ENCODE assay signal across 22 cellular contexts in the genomic region with DNA sequence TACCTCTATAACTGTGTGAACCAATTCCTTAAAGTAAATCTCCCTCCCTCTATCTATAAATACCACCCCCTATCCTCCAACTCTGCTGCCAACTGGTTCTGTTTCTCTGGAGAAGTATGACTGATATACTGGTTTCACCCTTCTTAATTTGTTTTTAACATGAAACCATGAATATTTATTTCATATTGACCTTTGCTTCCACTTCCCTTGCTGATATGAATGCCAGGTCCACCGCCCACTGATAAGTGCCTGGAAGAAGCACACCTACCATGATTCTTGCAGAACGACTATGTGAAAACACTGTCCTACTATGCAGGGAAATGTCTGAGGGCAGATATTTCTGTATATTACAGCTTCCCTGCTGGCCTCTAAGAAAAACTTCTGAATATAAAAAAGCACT.
"Had no signal": no experiment of that assay in that cellular context is flagged by ENCODE, and none has a peak within 500 bp of the region (broad histone marks: within the 10 kb centered on the region; RNA-seq: fewer than 3 reads in every experiment).

No MANE protein-coding gene starts in this region.

- H3K27ac ChIP-seq: coronary artery, dorsolateral prefrontal cortex, esophagus muscularis mucosa, foreskin keratinocyte, gastroesophageal sphincter, heart left ventricle, hepatocyte, left lung, lower lobe of right lung had no signal

- FAIRE-seq: colon, endothelial cell of umbilical vein, frontal cortex, kidney had no signal

- DNase-seq: dermis blood vessel endothelial cell; dorsolateral prefrontal cortex; effector CD4-positive, alpha-beta T cell; effector memory CD4-positive, alpha-beta T cell; foreskin keratinocyte; heart left ventricle; hypothalamus; immature natural killer cell; islet precursor cell; kidney; kidney glomerular epithelial cell; left lung; left ventricle myocardium superior; lower lobe of right lung; mesenchymal stem cell had no signal

- H3K4me3 ChIP-seq: coronary artery, dorsolateral prefrontal cortex, esophagus muscularis mucosa, gastroesophageal sphincter, heart left ventricle, hepatocyte, left lung, lower lobe of right lung had no signal

- H3K4me1 ChIP-seq: foreskin keratinocyte, gastroesophageal sphincter, left lung, lower lobe of right lung had no signal

- H3K27me3 ChIP-seq: dorsolateral prefrontal cortex, esophagus muscularis mucosa, foreskin keratinocyte, gastroesophageal sphincter, heart left ventricle, hepatocyte, left lung had no signal

- H3K36me3 ChIP-seq: esophagus muscularis mucosa, gastroesophageal sphincter, heart left ventricle, left lung, lower lobe of right lung had no signal

- ATAC-seq: foreskin keratinocyte, gastroesophageal sphincter, left lung, left ventricle myocardium superior, lower lobe of right lung had no signal

- H3K9me3 ChIP-seq: esophagus muscularis mucosa, gastroesophageal sphincter, left lung, lower lobe of right lung had no signal
